In genomic region chr14:76151398-76152332, GRCh38 we compare ENCODE assay signal across 8 cellular contexts. TPM values are rescaled to one million over a fixed set of nuclear protein-coding genes. Genes with fewer than 3 reads are reported as not detected.
DNase-seq lines count a peak whose midpoint lies in the region; TF ChIP-seq lines count a peak whose summit lies in the region.

GPATCH2L (plus strand) TSS chr14:76151922; CDS start chr14:76154364, 2,442 bp downstream.

- peak within 1 kb of the TSS; percentile 99 for H3K4me3 Mint-ChIP-seq in HFFc6
- peak within 1 kb of the TSS; percentile 99 for H3K4me3 Mint-ChIP-seq in activated naive CD4-positive, alpha-beta T cell treated with anti-CD3 and anti-CD28 coated beads, Interleukin-2, amount 50 U/mL, for 24 hours

- no peaks in the 10 kb centered on the region for H3K9me3 Mint-ChIP-seq in HFFc6
- H3K9me3 Mint-ChIP-seq in activated naive CD4-positive, alpha-beta T cell treated with anti-CD3 and anti-CD28 coated beads, Interleukin-2, amount 50 U/mL, for 24 hours = no peaks in the 10 kb centered on the region

- peak; percentile 80 for DNase-seq in HFFc6
- peak; percentile 92 for DNase-seq in NB4 (ENCODE audit: low read depth)
- DNase-seq in SKM-1 (lab: John Stamatoyannopoulos, UW; ENCODE audit: unreplicated experiment) = peak; percentile 6
- peak; percentile 91 for DNase-seq in glomerular visceral epithelial cell (ENCODE audit: extremely low spot score)
- DNase-seq in osteoblast (ENCODE audit: insufficient read length, low spot score, missing footprints) = peak; percentile 99
- peak; percentile 96 for DNase-seq in testis

- TF ChIP-seq POLR2A in NB4 (IDR thresholded peaks at IDR 0.05; ENCODE audit: extremely low read depth, insufficient read length) (peak; percentile 61), testis (IDR thresholded peaks at IDR 0.05) (peak; percentile 27)

- H3K27ac ChIP-seq in osteoblast (ENCODE audit: low read depth, low read length) (peak within 1 kb of the TSS; percentile 96), testis (peak within 1 kb of the TSS; percentile 69 to 81)

- peaks cover 5% of the 10 kb centered on the region; the same call in 1 of the 2 replicates for H3K27me3 Mint-ChIP-seq in HFFc6 (ENCODE audit: insufficient read depth)
- H3K27me3 Mint-ChIP-seq in activated naive CD4-positive, alpha-beta T cell treated with anti-CD3 and anti-CD28 coated beads, Interleukin-2, amount 50 U/mL, for 24 hours = no peaks in the 10 kb centered on the region

- peak within 1 kb of the TSS; percentile 92 for H3K4me2 ChIP-seq in osteoblast (ENCODE audit: insufficient read depth, low read length)

- H3K36me3 ChIP-seq in osteoblast (ENCODE audit: insufficient read depth, low read length) (peaks cover 24% of the 10 kb centered on the region), testis (ENCODE audit: low read depth, missing control alignments) (no peaks in the 10 kb centered on the region)

- H3K36me3 Mint-ChIP-seq in HFFc6 (ENCODE audit: low read depth) = peaks cover 21% of the 10 kb centered on the region
- H3K36me3 Mint-ChIP-seq in activated naive CD4-positive, alpha-beta T cell treated with anti-CD3 and anti-CD28 coated beads, Interleukin-2, amount 50 U/mL, for 24 hours = peaks cover 15% of the 10 kb centered on the region

- H3K4me1 ChIP-seq in osteoblast (ENCODE audit: insufficient read depth, low read length) (peaks cover 16% of the 10 kb centered on the region), testis (peaks cover 22% of the 10 kb centered on the region)

- intact Hi-C loops in testis (cut with DNase I; ENCODE audit: low total_unique reads) = no loop called here

- peaks cover 11% of the 10 kb centered on the region for H3K27me3 ChIP-seq in osteoblast (ENCODE audit: insufficient read depth, low read length)
- no peaks in the 10 kb centered on the region for H3K27me3 ChIP-seq in testis

- peak within 1 kb of the TSS; percentile 97 for H3K27ac Mint-ChIP-seq in HFFc6
- peak within 1 kb of the TSS; percentile 99 for H3K27ac Mint-ChIP-seq in activated naive CD4-positive, alpha-beta T cell treated with anti-CD3 and anti-CD28 coated beads, Interleukin-2, amount 50 U/mL, for 24 hours

- H3K4me3 ChIP-seq in GM08714 (ENCODE audit: low read length) (peak within 1 kb of the TSS; percentile 82), NB4 (ENCODE audit: low read depth, low read length) (peak within 1 kb of the TSS; percentile 89), osteoblast (ENCODE audit: insufficient read depth, low read length) (peak within 1 kb of the TSS; percentile 97), testis (peak within 1 kb of the TSS; percentile 90 to 93)

- H3K4me1 Mint-ChIP-seq in HFFc6 (ENCODE audit: low read depth) = peaks cover 47% of the 10 kb centered on the region
- H3K4me1 Mint-ChIP-seq in activated naive CD4-positive, alpha-beta T cell treated with anti-CD3 and anti-CD28 coated beads, Interleukin-2, amount 50 U/mL, for 24 hours = peaks cover 53% of the 10 kb centered on the region

- peaks cover 49% of the 10 kb centered on the region for H3K79me2 ChIP-seq in osteoblast (ENCODE audit: insufficient read depth, low read length)

- peaks cover 42% of the 10 kb centered on the region for H4K20me1 ChIP-seq in osteoblast (ENCODE audit: insufficient read depth, low read length)

- 3 to 10% methylated on average over 9 to 43 of the region's 43 CpGs for WGBS in testis, 2 donors

- no peaks in the 10 kb centered on the region for H3K9me3 ChIP-seq in osteoblast (ENCODE audit: low read depth, low read length)
- no peaks in the 10 kb centered on the region for H3K9me3 ChIP-seq in testis

- TF ChIP-seq CTCF in HFFc6 (IDR thresholded peaks at IDR 0.05) = no peak
- TF ChIP-seq CTCF in NB4 (IDR thresholded peaks at IDR 0.05; ENCODE audit: low read depth, low read length) = no peak
- no peak for TF ChIP-seq CTCF in osteoblast (IDR thresholded peaks at IDR 0.05; ENCODE audit: extremely low read depth, low read depth, low read length)
- TF ChIP-seq CTCF in testis (IDR thresholded peaks at IDR 0.05) = no peak

- H2AFZ ChIP-seq in osteoblast (ENCODE audit: low read length) = peak within 1 kb of the TSS; percentile 96

RNA-seq across cellular contexts. Expression of gene GPATCH2L, which starts in this region (rescaled TPM):
- total RNA-seq in HFFc6 (2021; fragmentation: NEBNext Ultra II Directional; extraction: Animal tissue kit (Norgen Biotek cat#: 25700)) = 10 to 100 TPM; 38.3 to 44.8 (median 41.9) TPM
- total RNA-seq in osteoblast = 43.8 and 48.3 TPM in 2 replicates
- 10 to 100 TPM; 74.5 to 87.2 TPM for total RNA-seq in testis
- 39.9 TPM for polyA plus RNA-seq in testis (ENCODE audit: insufficient read depth, low read depth, low replicate concordance)

Comparison
In these comparisons a context has a peak if more than half of its experiments do, and no peak if none do; other contexts are left out.
1. Peak in every context shown above with its lines: DNase-seq, H3K4me3 ChIP-seq and H3K27ac ChIP-seq.
2. DNase-seq: peak in every context shown above with its lines; median percentile 99 in osteoblast; 96 in testis; 92 in NB4; 91 in glomerular visceral epithelial cell; 80 in HFFc6; 6 in SKM-1.